In genomic region chr1:218468707-218469106, GRCh38 we compare ENCODE assay signal across 27 cellular contexts.
"Had no signal": no experiment of that assay in that cellular context is flagged by ENCODE, and none has a peak within 500 bp of the region (broad histone marks: within the 10 kb centered on the region; RNA-seq: fewer than 3 reads in every experiment).

No MANE protein-coding gene starts in this region.

- H3K9me3 Mint-ChIP-seq: central memory CD8-positive, alpha-beta T cell; memory B cell; naive thymus-derived CD8-positive, alpha-beta T cell; stimulated activated naive CD8-positive, alpha-beta T cell treated with anti-CD3 and anti-CD28 coated beads, Interleukin-15, Interleukin-2, amounts not matched to agents 100 ng/mL and 50 ng/mL, for 24 hours had no signal

- H3K27me3 Mint-ChIP-seq: central memory CD8-positive, alpha-beta T cell; memory B cell had no signal

- H3K27ac ChIP-seq: brain microvascular endothelial cell, coronary artery, esophagus muscularis mucosa, prostate gland, suprapubic skin, transverse colon, WERI-Rb-1 had no signal

- H3K4me3 Mint-ChIP-seq: activated T-cell treated with anti-CD3 and anti-CD28 coated beads, Interleukin-2, amount 50 U/mL, for 72 hours; central memory CD8-positive, alpha-beta T cell; immature natural killer cell; memory B cell; naive thymus-derived CD8-positive, alpha-beta T cell; stimulated activated naive CD8-positive, alpha-beta T cell treated with anti-CD3 and anti-CD28 coated beads, Interleukin-15, Interleukin-2, amounts not matched to agents 100 ng/mL and 50 ng/mL, for 24 hours had no signal

- H3K27me3 ChIP-seq: brain microvascular endothelial cell, esophagus muscularis mucosa, heart right ventricle, suprapubic skin, transverse colon had no signal

- H3K36me3 ChIP-seq: brain microvascular endothelial cell, esophagus muscularis mucosa, heart right ventricle, prostate gland, suprapubic skin, transverse colon, WERI-Rb-1 had no signal

- H3K27ac Mint-ChIP-seq: activated T-cell treated with anti-CD3 and anti-CD28 coated beads, Interleukin-2, amount 50 U/mL, for 72 hours; immature natural killer cell; memory B cell; naive thymus-derived CD8-positive, alpha-beta T cell; stimulated activated naive CD8-positive, alpha-beta T cell treated with anti-CD3 and anti-CD28 coated beads, Interleukin-15, Interleukin-2, amounts not matched to agents 100 ng/mL and 50 ng/mL, for 24 hours had no signal

- DNase-seq: activated CD4-positive, alpha-beta T cell treated with anti-CD3 and anti-CD28 coated beads for 1 hour; activated CD8-positive, alpha-beta memory T cell treated with anti-CD3 and anti-CD28 coated beads for 24 hours; activated effector memory CD4-positive, alpha-beta T cell treated with anti-CD3 and anti-CD28 coated beads, Interleukin-2, amount 50 U/mL, for 16 hours; activated naive CD4-positive, alpha-beta T cell treated with anti-CD3 and anti-CD28 coated beads, Interleukin-2, amount 50 U/mL, for 16 hours; activated T-cell treated with anti-CD3 and anti-CD28 coated beads, Interleukin-2, amount 50 U/mL, for 72 hours; aorta; brain microvascular endothelial cell; effector CD8-positive, alpha-beta T cell; heart right ventricle; immature natural killer cell; kidney glomerular epithelial cell; left ventricle myocardium superior; naive thymus-derived CD8-positive, alpha-beta T cell; right cardiac atrium; small intestine; stimulated activated CD4-positive, alpha-beta T cell treated with anti-CD3 and anti-CD28 coated beads, Interleukin-15, amount 100 ng/mL, for 24 hours; stimulated activated CD4-positive, alpha-beta T cell treated with anti-CD3 and anti-CD28 coated beads, Interleukin-2, amount 100 ng/mL, for 48 hours; T1000; transverse colon; WERI-Rb-1 had no signal

- H3K9me3 ChIP-seq: esophagus muscularis mucosa, heart right ventricle, prostate gland, suprapubic skin, transverse colon had no signal

- ATAC-seq: activated T-cell treated with anti-CD3 and anti-CD28 coated beads, Interleukin-2, amount 50 U/mL, for 72 hours; left ventricle myocardium superior; naive thymus-derived CD8-positive, alpha-beta T cell; right cardiac atrium had no signal

- H3K4me3 ChIP-seq: coronary artery, esophagus muscularis mucosa, heart right ventricle, prostate gland, suprapubic skin, transverse colon had no signal

- H3K36me3 Mint-ChIP-seq: immature natural killer cell; memory B cell; naive thymus-derived CD8-positive, alpha-beta T cell had no signal

- H3K4me1 Mint-ChIP-seq: central memory CD8-positive, alpha-beta T cell; immature natural killer cell had no signal

- H3K4me1 ChIP-seq: prostate gland, transverse colon had no signal
